Comparison of ENCODE assay signal across 1 cellular context in the genomic region with DNA sequence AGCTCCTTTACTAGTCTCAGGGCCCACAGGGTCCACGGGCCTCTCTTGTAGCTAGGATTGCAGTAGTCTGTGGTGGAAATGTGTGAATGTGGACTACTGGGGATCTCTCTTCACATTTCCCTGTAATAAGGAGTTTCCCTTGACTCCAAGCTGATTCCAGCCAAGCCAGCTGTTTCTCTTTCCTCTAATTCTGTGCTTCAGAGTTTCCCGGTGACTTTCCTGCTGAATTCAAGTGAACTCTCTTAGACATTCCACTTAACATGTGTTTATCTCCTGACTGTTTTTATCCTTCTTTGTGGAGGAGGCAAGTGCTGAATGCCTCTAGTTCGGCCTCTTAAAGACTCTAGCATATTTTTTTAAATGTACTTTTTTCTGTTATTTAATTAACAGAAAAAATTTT.
TF ChIP-seq lines count a peak whose summit lies in the region.

No MANE protein-coding gene starts in this region.

TF ChIP-seq in GM23338, 12 proteins besides CTCF, POLR2A, EP300 and RAD21:
- TF ChIP-seq, protein P1, sequence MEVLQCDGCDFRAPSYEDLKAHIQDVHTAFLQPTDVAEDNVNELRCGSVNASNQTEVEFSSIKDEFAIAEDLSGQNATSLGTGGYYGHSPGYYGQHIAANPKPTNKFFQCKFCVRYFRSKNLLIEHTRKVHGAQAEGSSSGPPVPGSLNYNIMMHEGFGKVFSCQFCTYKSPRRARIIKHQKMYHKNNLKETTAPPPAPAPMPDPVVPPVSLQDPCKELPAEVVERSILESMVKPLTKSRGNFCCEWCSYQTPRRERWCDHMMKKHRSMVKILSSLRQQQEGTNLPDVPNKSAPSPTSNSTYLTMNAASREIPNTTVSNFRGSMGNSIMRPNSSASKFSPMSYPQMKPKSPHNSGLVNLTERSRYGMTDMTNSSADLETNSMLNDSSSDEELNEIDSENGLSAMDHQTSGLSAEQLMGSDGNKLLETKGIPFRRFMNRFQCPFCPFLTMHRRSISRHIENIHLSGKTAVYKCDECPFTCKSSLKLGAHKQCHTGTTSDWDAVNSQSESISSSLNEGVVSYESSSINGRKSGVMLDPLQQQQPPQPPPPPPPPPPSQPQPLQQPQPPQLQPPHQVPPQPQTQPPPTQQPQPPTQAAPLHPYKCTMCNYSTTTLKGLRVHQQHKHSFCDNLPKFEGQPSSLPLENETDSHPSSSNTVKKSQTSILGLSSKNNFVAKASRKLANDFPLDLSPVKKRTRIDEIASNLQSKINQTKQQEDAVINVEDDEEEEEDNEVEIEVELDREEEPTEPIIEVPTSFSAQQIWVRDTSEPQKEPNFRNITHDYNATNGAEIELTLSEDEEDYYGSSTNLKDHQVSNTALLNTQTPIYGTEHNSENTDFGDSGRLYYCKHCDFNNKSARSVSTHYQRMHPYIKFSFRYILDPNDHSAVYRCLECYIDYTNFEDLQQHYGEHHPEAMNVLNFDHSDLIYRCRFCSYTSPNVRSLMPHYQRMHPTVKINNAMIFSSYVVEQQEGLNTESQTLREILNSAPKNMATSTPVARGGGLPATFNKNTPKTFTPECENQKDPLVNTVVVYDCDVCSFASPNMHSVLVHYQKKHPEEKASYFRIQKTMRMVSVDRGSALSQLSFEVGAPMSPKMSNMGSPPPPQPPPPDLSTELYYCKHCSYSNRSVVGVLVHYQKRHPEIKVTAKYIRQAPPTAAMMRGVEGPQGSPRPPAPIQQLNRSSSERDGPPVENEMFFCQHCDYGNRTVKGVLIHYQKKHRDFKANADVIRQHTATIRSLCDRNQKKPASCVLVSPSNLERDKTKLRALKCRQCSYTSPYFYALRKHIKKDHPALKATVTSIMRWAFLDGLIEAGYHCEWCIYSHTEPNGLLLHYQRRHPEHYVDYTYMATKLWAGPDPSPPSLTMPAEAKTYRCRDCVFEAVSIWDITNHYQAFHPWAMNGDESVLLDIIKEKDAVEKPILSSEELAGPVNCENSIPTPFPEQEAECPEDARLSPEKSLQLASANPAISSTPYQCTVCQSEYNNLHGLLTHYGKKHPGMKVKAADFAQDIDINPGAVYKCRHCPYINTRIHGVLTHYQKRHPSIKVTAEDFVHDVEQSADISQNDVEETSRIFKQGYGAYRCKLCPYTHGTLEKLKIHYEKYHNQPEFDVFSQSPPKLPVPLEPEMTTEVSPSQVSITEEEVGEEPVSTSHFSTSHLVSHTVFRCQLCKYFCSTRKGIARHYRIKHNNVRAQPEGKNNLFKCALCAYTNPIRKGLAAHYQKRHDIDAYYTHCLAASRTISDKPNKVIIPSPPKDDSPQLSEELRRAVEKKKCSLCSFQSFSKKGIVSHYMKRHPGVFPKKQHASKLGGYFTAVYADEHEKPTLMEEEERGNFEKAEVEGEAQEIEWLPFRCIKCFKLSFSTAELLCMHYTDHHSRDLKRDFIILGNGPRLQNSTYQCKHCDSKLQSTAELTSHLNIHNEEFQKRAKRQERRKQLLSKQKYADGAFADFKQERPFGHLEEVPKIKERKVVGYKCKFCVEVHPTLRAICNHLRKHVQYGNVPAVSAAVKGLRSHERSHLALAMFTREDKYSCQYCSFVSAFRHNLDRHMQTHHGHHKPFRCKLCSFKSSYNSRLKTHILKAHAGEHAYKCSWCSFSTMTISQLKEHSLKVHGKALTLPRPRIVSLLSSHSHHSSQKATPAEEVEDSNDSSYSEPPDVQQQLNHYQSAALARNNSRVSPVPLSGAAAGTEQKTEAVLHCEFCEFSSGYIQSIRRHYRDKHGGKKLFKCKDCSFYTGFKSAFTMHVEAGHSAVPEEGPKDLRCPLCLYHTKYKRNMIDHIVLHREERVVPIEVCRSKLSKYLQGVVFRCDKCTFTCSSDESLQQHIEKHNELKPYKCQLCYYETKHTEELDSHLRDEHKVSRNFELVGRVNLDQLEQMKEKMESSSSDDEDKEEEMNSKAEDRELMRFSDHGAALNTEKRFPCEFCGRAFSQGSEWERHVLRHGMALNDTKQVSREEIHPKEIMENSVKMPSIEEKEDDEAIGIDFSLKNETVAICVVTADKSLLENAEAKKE (CRISPR knock-in tag; IDR thresholded peaks at IDR 0.05), result no peak
- TF ChIP-seq EZH2 (IDR thresholded peaks at IDR 0.05; ENCODE audit: low read depth, unreplicated experiment) (no peak), ZNF331 (CRISPR knock-in tag; IDR thresholded peaks at IDR 0.05; ENCODE audit: low read depth) (no peak), EZH2phosphoT487 (IDR thresholded peaks at IDR 0.05; ENCODE audit: unreplicated experiment) (no peak), POLR2AphosphoS5 (IDR thresholded peaks at IDR 0.05; ENCODE audit: low read depth) (no peak), JUNB (IDR thresholded peaks at IDR 0.05; ENCODE audit: unreplicated experiment) (no peak)
- TF ChIP-seq, protein P2, sequence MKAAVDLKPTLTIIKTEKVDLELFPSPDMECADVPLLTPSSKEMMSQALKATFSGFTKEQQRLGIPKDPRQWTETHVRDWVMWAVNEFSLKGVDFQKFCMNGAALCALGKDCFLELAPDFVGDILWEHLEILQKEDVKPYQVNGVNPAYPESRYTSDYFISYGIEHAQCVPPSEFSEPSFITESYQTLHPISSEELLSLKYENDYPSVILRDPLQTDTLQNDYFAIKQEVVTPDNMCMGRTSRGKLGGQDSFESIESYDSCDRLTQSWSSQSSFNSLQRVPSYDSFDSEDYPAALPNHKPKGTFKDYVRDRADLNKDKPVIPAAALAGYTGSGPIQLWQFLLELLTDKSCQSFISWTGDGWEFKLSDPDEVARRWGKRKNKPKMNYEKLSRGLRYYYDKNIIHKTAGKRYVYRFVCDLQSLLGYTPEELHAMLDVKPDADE (IDR thresholded peaks at IDR 0.05), result no peak
TF ChIP-seq in GM23338: peak in this region for 0.
